ENCODE assay signal across 1 cellular context in the genomic region with DNA sequence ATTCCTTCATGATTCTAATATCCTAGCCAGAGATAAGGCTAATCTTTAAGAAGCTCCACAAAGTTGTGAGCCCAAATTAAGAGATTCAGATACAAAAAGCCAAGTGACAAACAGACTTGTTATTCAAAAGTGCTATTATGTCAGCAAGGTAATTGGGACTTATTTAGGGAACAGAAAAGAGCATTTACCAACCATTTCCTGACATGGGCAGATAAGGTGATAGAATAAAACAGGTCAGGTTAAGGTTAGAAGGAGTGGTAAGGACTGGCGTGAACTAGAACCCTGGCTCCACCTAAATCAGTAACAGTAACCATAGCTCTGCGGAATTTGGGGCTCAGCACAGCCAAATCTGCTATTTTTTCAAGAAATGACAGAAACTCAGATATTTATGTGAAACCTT.
TF ChIP-seq lines count a peak whose summit lies in the region.

No MANE protein-coding gene starts in this region.

TF ChIP-seq in GM23338, 12 proteins besides CTCF, POLR2A, EP300 and RAD21:
- TF ChIP-seq, protein P1, sequence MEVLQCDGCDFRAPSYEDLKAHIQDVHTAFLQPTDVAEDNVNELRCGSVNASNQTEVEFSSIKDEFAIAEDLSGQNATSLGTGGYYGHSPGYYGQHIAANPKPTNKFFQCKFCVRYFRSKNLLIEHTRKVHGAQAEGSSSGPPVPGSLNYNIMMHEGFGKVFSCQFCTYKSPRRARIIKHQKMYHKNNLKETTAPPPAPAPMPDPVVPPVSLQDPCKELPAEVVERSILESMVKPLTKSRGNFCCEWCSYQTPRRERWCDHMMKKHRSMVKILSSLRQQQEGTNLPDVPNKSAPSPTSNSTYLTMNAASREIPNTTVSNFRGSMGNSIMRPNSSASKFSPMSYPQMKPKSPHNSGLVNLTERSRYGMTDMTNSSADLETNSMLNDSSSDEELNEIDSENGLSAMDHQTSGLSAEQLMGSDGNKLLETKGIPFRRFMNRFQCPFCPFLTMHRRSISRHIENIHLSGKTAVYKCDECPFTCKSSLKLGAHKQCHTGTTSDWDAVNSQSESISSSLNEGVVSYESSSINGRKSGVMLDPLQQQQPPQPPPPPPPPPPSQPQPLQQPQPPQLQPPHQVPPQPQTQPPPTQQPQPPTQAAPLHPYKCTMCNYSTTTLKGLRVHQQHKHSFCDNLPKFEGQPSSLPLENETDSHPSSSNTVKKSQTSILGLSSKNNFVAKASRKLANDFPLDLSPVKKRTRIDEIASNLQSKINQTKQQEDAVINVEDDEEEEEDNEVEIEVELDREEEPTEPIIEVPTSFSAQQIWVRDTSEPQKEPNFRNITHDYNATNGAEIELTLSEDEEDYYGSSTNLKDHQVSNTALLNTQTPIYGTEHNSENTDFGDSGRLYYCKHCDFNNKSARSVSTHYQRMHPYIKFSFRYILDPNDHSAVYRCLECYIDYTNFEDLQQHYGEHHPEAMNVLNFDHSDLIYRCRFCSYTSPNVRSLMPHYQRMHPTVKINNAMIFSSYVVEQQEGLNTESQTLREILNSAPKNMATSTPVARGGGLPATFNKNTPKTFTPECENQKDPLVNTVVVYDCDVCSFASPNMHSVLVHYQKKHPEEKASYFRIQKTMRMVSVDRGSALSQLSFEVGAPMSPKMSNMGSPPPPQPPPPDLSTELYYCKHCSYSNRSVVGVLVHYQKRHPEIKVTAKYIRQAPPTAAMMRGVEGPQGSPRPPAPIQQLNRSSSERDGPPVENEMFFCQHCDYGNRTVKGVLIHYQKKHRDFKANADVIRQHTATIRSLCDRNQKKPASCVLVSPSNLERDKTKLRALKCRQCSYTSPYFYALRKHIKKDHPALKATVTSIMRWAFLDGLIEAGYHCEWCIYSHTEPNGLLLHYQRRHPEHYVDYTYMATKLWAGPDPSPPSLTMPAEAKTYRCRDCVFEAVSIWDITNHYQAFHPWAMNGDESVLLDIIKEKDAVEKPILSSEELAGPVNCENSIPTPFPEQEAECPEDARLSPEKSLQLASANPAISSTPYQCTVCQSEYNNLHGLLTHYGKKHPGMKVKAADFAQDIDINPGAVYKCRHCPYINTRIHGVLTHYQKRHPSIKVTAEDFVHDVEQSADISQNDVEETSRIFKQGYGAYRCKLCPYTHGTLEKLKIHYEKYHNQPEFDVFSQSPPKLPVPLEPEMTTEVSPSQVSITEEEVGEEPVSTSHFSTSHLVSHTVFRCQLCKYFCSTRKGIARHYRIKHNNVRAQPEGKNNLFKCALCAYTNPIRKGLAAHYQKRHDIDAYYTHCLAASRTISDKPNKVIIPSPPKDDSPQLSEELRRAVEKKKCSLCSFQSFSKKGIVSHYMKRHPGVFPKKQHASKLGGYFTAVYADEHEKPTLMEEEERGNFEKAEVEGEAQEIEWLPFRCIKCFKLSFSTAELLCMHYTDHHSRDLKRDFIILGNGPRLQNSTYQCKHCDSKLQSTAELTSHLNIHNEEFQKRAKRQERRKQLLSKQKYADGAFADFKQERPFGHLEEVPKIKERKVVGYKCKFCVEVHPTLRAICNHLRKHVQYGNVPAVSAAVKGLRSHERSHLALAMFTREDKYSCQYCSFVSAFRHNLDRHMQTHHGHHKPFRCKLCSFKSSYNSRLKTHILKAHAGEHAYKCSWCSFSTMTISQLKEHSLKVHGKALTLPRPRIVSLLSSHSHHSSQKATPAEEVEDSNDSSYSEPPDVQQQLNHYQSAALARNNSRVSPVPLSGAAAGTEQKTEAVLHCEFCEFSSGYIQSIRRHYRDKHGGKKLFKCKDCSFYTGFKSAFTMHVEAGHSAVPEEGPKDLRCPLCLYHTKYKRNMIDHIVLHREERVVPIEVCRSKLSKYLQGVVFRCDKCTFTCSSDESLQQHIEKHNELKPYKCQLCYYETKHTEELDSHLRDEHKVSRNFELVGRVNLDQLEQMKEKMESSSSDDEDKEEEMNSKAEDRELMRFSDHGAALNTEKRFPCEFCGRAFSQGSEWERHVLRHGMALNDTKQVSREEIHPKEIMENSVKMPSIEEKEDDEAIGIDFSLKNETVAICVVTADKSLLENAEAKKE (CRISPR knock-in tag; IDR thresholded peaks at IDR 0.05) = no peak
- TF ChIP-seq ZNF331 (CRISPR knock-in tag; IDR thresholded peaks at IDR 0.05; ENCODE audit: low read depth) = no peak
- no peak for TF ChIP-seq EZH2 (IDR thresholded peaks at IDR 0.05; ENCODE audit: low read depth, unreplicated experiment)
- TF ChIP-seq, protein P2, sequence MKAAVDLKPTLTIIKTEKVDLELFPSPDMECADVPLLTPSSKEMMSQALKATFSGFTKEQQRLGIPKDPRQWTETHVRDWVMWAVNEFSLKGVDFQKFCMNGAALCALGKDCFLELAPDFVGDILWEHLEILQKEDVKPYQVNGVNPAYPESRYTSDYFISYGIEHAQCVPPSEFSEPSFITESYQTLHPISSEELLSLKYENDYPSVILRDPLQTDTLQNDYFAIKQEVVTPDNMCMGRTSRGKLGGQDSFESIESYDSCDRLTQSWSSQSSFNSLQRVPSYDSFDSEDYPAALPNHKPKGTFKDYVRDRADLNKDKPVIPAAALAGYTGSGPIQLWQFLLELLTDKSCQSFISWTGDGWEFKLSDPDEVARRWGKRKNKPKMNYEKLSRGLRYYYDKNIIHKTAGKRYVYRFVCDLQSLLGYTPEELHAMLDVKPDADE (IDR thresholded peaks at IDR 0.05) = no peak
- no peak for TF ChIP-seq ZNF114 (CRISPR knock-in tag; IDR thresholded peaks at IDR 0.05)
- TF ChIP-seq, protein P3, sequence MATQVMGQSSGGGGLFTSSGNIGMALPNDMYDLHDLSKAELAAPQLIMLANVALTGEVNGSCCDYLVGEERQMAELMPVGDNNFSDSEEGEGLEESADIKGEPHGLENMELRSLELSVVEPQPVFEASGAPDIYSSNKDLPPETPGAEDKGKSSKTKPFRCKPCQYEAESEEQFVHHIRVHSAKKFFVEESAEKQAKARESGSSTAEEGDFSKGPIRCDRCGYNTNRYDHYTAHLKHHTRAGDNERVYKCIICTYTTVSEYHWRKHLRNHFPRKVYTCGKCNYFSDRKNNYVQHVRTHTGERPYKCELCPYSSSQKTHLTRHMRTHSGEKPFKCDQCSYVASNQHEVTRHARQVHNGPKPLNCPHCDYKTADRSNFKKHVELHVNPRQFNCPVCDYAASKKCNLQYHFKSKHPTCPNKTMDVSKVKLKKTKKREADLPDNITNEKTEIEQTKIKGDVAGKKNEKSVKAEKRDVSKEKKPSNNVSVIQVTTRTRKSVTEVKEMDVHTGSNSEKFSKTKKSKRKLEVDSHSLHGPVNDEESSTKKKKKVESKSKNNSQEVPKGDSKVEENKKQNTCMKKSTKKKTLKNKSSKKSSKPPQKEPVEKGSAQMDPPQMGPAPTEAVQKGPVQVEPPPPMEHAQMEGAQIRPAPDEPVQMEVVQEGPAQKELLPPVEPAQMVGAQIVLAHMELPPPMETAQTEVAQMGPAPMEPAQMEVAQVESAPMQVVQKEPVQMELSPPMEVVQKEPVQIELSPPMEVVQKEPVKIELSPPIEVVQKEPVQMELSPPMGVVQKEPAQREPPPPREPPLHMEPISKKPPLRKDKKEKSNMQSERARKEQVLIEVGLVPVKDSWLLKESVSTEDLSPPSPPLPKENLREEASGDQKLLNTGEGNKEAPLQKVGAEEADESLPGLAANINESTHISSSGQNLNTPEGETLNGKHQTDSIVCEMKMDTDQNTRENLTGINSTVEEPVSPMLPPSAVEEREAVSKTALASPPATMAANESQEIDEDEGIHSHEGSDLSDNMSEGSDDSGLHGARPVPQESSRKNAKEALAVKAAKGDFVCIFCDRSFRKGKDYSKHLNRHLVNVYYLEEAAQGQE (IDR thresholded peaks at IDR 0.05; ENCODE audit: unreplicated experiment) = no peak
- TF ChIP-seq CREB1 (CRISPR knock-in tag; IDR thresholded peaks at IDR 0.05; ENCODE audit: low read depth) = no peak
- TF ChIP-seq STAT1 (IDR thresholded peaks at IDR 0.05; ENCODE audit: unreplicated experiment) = no peak
- no peak for TF ChIP-seq NANOG (IDR thresholded peaks at IDR 0.05; ENCODE audit: borderline replicate concordance)
- TF ChIP-seq EZH2phosphoT487 (IDR thresholded peaks at IDR 0.05; ENCODE audit: unreplicated experiment) = no peak
- no peak for TF ChIP-seq POLR2AphosphoS5 (IDR thresholded peaks at IDR 0.05; ENCODE audit: low read depth)
- no peak for TF ChIP-seq JUNB (IDR thresholded peaks at IDR 0.05; ENCODE audit: unreplicated experiment)
